Comparison of ENCODE assay signal across 11 cellular contexts in genomic region chr19:42275103-42275502, GRCh38. TPM values are rescaled to one million over a fixed set of nuclear protein-coding genes. Genes with fewer than 3 reads are reported as not detected.
DNase-seq lines count a peak whose midpoint lies in the region; ATAC-seq and TF ChIP-seq lines count a peak whose summit lies in the region.
"Had no signal": no experiment of that assay in that cellular context is flagged by ENCODE, and none has a peak within 500 bp of the region (broad histone marks: within the 10 kb centered on the region; RNA-seq: fewer than 3 reads in every experiment).

No MANE protein-coding gene starts in this region.

- no peak for DNase-seq in activated naive CD8-positive, alpha-beta T cell treated with anti-CD3 and anti-CD28 coated beads for 36 hours
- DNase-seq in dorsolateral prefrontal cortex (peak in 3 of 10 donors; percentile 43 to 61 (median 49)), tibial artery (peak in 1 of 2 donors; percentile 64)
- DNase-seq: NCI-H2171 treated with DMSO at 0.1 percent for 48 hours; stimulated activated CD4-positive, alpha-beta T cell treated with anti-CD3 and anti-CD28 coated beads, Interleukin-1b, Interleukin-23, amount 100 ng/mL, for 48 hours had no signal

- H3K27me3 ChIP-seq in dorsolateral prefrontal cortex (no peaks in the 10 kb centered on the region), tibial artery (no peaks in the 10 kb centered on the region)
- H3K27me3 ChIP-seq: adrenal gland had no signal

- TF ChIP-seq CTCF in dorsolateral prefrontal cortex (IDR thresholded peaks at IDR 0.05 in 54 of 56, conservative IDR thresholded peaks at IDR 0.05 in 2 of 56; ENCODE audit: low read depth in 1 of 56, partially characterized antibody in 56 of 56) (no peak), tibial artery (IDR thresholded peaks at IDR 0.05) (no peak)

- H3K27ac ChIP-seq in dorsolateral prefrontal cortex (peak overlapping the region in 43 of 59 donors; percentile 0 to 100 (median 52)), tibial artery (peak overlapping the region; percentile 93 to 97)
- H3K27ac ChIP-seq: neutrophil, VCaP had no signal

- H3K36me3 ChIP-seq in tibial artery: peaks cover 22 to 34% (median 32%) of the 10 kb centered on the region in 3 donors

- peaks cover 57% of the 10 kb centered on the region for H3K4me1 Mint-ChIP-seq in activated naive CD8-positive, alpha-beta T cell (ENCODE audit: low read depth)
- peaks cover 49% of the 10 kb centered on the region for H3K4me1 Mint-ChIP-seq in activated naive CD8-positive, alpha-beta T cell treated with anti-CD3 and anti-CD28 coated beads for 36 hours

- peaks cover 4% of the 10 kb centered on the region for H3K36me3 Mint-ChIP-seq in activated naive CD8-positive, alpha-beta T cell
- peaks cover 2% of the 10 kb centered on the region for H3K36me3 Mint-ChIP-seq in activated naive CD8-positive, alpha-beta T cell treated with anti-CD3 and anti-CD28 coated beads for 36 hours

- H3K4me3 ChIP-seq in dorsolateral prefrontal cortex (peak overlapping the region in 2 of 59 donors; percentile 7 to 10), tibial artery (no peak overlapping the region)
- H3K4me3 ChIP-seq: adrenal gland had no signal

- no peaks in the 10 kb centered on the region for H3K27me3 Mint-ChIP-seq in activated naive CD8-positive, alpha-beta T cell
- no peaks in the 10 kb centered on the region for H3K27me3 Mint-ChIP-seq in activated naive CD8-positive, alpha-beta T cell treated with anti-CD3 and anti-CD28 coated beads for 36 hours

- no peaks in the 10 kb centered on the region for H3K9me3 Mint-ChIP-seq in activated naive CD8-positive, alpha-beta T cell (ENCODE audit: low read depth)
- no peaks in the 10 kb centered on the region for H3K9me3 Mint-ChIP-seq in activated naive CD8-positive, alpha-beta T cell treated with anti-CD3 and anti-CD28 coated beads for 36 hours

- peaks cover 6 to 95% (median 71%) of the 10 kb centered on the region in 4 donors for H3K4me1 ChIP-seq in tibial artery

- ATAC-seq in GM21723 (IDR thresholded peaks at IDR 0.05; ENCODE audit: unreplicated experiment): no peak
- no peak for ATAC-seq in GM18873 (IDR thresholded peaks at IDR 0.05; ENCODE audit: low FRiP score, unreplicated experiment)

- H3K9me3 ChIP-seq in tibial artery: no peaks in the 10 kb centered on the region
- H3K9me3 ChIP-seq: adrenal gland, neutrophil had no signal

- no peak overlapping the region for H3K4me3 Mint-ChIP-seq in activated naive CD8-positive, alpha-beta T cell
- no peak overlapping the region for H3K4me3 Mint-ChIP-seq in activated naive CD8-positive, alpha-beta T cell treated with anti-CD3 and anti-CD28 coated beads for 36 hours

- peak overlapping the region; percentile 41 for H3K27ac Mint-ChIP-seq in activated naive CD8-positive, alpha-beta T cell
- H3K27ac Mint-ChIP-seq in activated naive CD8-positive, alpha-beta T cell treated with anti-CD3 and anti-CD28 coated beads for 36 hours: no peak overlapping the region

- intact Hi-C loops in dorsolateral prefrontal cortex (cut with DNase I): no loop called here
- intact Hi-C loops in tibial artery (cut with DNase I; ENCODE audit: low total_unique reads): no loop called here

RNA-seq across cellular contexts. Expression of gene CIC, which starts 6.1 kb away (rescaled TPM):
- 10 to 100 TPM; 43.8 to 50.4 TPM for total RNA-seq in activated naive CD8-positive, alpha-beta T cell treated with anti-CD3 and anti-CD28 coated beads for 36 hours
- 100 to 1,000 TPM in 70 of 120 experiments, 10 to 100 TPM in 50; 76.5 to 169 (median 103) TPM for total RNA-seq in dorsolateral prefrontal cortex

RNA-seq across cellular contexts. Expression of gene ERF, which starts 20.2 kb away (rescaled TPM):
- 10 to 100 TPM; 62.9 to 66.0 TPM for total RNA-seq in activated naive CD8-positive, alpha-beta T cell treated with anti-CD3 and anti-CD28 coated beads for 36 hours
- 100 to 1,000 TPM in 3 of 120 experiments, 10 to 100 TPM in 117; 22.2 to 145 (median 47.8) TPM for total RNA-seq in dorsolateral prefrontal cortex

RNA-seq across cellular contexts. Expression of gene PRR19, which starts 26.8 kb away (rescaled TPM):
- under 1 TPM; 0.52 to 0.92 TPM for total RNA-seq in activated naive CD8-positive, alpha-beta T cell treated with anti-CD3 and anti-CD28 coated beads for 36 hours
- total RNA-seq in dorsolateral prefrontal cortex: 1 to 10 TPM in 112 of 120 experiments, under 1 TPM in 8; 0.46 to 5.4 (median 2.1) TPM

RNA-seq across cellular contexts. Expression of gene PAFAH1B3, which starts 27.3 kb away (rescaled TPM):
- 10 to 100 TPM; 38.1 to 38.4 TPM for total RNA-seq in activated naive CD8-positive, alpha-beta T cell treated with anti-CD3 and anti-CD28 coated beads for 36 hours
- 10 to 100 TPM; 16.2 to 58.0 (median 31.5) TPM for total RNA-seq in dorsolateral prefrontal cortex

RNA-seq across cellular contexts. Expression of gene GSK3A, which starts 32.7 kb away (rescaled TPM):
- 10 to 100 TPM; 38.2 to 39.0 TPM for total RNA-seq in activated naive CD8-positive, alpha-beta T cell treated with anti-CD3 and anti-CD28 coated beads for 36 hours
- total RNA-seq in dorsolateral prefrontal cortex: 100 to 1,000 TPM in 36 of 120 experiments, 10 to 100 TPM in 84; 60.1 to 130 (median 91.3) TPM
